In genomic region chr11:86547727-86548126, GRCh38 we compare ENCODE assay signal across 12 cellular contexts.
DNase-seq lines count a peak whose midpoint lies in the region; ATAC-seq and TF ChIP-seq lines count a peak whose summit lies in the region.
"Had no signal": no experiment of that assay in that cellular context is flagged by ENCODE, and none has a peak within 500 bp of the region (broad histone marks: within the 10 kb centered on the region; RNA-seq: fewer than 3 reads in every experiment).

No MANE protein-coding gene starts in this region.

- H3K18ac ChIP-seq in mesenchymal stem cell (ENCODE audit: low read depth in 1 of 2, low read length in 2 of 2) = peak overlapping the region in 1 of 2 experiments; percentile 89

- no peak overlapping the region for H2BK5ac ChIP-seq in mesenchymal stem cell (ENCODE audit: low read depth, low read length, poor library complexity, severe bottlenecking)

- peak overlapping the region; percentile 5 for H3K9ac ChIP-seq in mesenchymal stem cell (ENCODE audit: low read length)

- 40% methylated on average over 2 of the region's 2 CpGs for WGBS in esophagus muscularis mucosa
- WGBS in mesenchymal stem cell = 97% methylated on average over 2 of the region's 2 CpGs
- 44% methylated on average over 2 of the region's 2 CpGs for WGBS in suprapubic skin

- no peaks in the 10 kb centered on the region for H3K9me3 Mint-ChIP-seq in activated T-cell treated with anti-CD3 and anti-CD28 coated beads, Interleukin-2, amount 50 U/mL, for 4 hours

- DNase-seq in RWPE2 (ENCODE audit: low spot score) (no peak), esophagus muscularis mucosa (ENCODE audit: extremely low spot score) (no peak), mesenchymal stem cell (no peak), suprapubic skin (ENCODE audit: low spot score in 2 of 2) (no peak), DMS153 treated with DMSO at 0.1 percent for 48 hours (lab: John Stamatoyannopoulos, UW; ENCODE audit: unreplicated experiment) (no peak), COLO668 (lab: John Stamatoyannopoulos, UW; ENCODE audit: unreplicated experiment) (no peak)
- no peak for DNase-seq in activated T-cell treated with anti-CD3 and anti-CD28 coated beads, Interleukin-2, amount 50 U/mL, for 4 hours
- DNase-seq: activated CD4-positive, alpha-beta T cell treated with anti-CD3 and anti-CD28 coated beads for 48 hours; NCI-H1105 treated with DMSO at 0.1 percent for 48 hours; pancreas; T-helper 17 cell had no signal

- H2AFZ ChIP-seq in mesenchymal stem cell (ENCODE audit: low read depth, low read length) = no peak overlapping the region

- no peak overlapping the region for H4K91ac ChIP-seq in mesenchymal stem cell (ENCODE audit: low read length)

- no peaks in the 10 kb centered on the region for H3K36me3 ChIP-seq in RWPE2 (ENCODE audit: low read depth)
- H3K36me3 ChIP-seq in esophagus muscularis mucosa = no peaks in the 10 kb centered on the region
- H3K36me3 ChIP-seq in mesenchymal stem cell (ENCODE audit: control insufficient read depth in 1 of 2, insufficient read depth in 2 of 2, low read depth in 1 of 2, low read length in 2 of 2) = peaks cover 0 to 6% of the 10 kb centered on the region in 2 experiments
- H3K36me3 ChIP-seq in suprapubic skin = no peaks in the 10 kb centered on the region
- H3K36me3 ChIP-seq: pancreas had no signal

- H3K4me3 Mint-ChIP-seq in activated T-cell treated with anti-CD3 and anti-CD28 coated beads, Interleukin-2, amount 50 U/mL, for 4 hours = no peak overlapping the region
- H3K4me3 Mint-ChIP-seq: T-helper 17 cell had no signal

- intact Hi-C loops in esophagus muscularis mucosa (cut with DNase I) = loop anchor here (5.0 kb wide), 1 partner anchor 70 kb away; no protein-coding TSS in a partner anchor

- no peaks in the 10 kb centered on the region for H3K27me3 Mint-ChIP-seq in activated T-cell treated with anti-CD3 and anti-CD28 coated beads, Interleukin-2, amount 50 U/mL, for 4 hours (ENCODE audit: low read depth)
- H3K27me3 Mint-ChIP-seq: T-helper 17 cell had no signal

- H3K27ac ChIP-seq in RWPE2 (ENCODE audit: poor library complexity, severe bottlenecking) = peak overlapping the region; percentile 55
- H3K27ac ChIP-seq in esophagus muscularis mucosa (replicated peaks in 1 of 4) = peak overlapping the region; percentile 74 to 84 (median 78)
- no peak overlapping the region for H3K27ac ChIP-seq in mesenchymal stem cell (ENCODE audit: low read length, poor library complexity, severe bottlenecking)
- H3K27ac ChIP-seq in suprapubic skin = peak overlapping the region; percentile 81

- ATAC-seq in RWPE2 (ENCODE audit: low read depth) (no peak), GM19035 (IDR thresholded peaks at IDR 0.05; ENCODE audit: unreplicated experiment) (no peak)
- no peak for ATAC-seq in activated T-cell treated with anti-CD3 and anti-CD28 coated beads, Interleukin-2, amount 50 U/mL, for 4 hours
- ATAC-seq: T-helper 17 cell had no signal

- TF ChIP-seq POLR2A in esophagus muscularis mucosa (IDR thresholded peaks at IDR 0.05; ENCODE audit: low read depth) = no peak
- TF ChIP-seq POLR2A in suprapubic skin (IDR thresholded peaks at IDR 0.05) = no peak

- no peaks in the 10 kb centered on the region for H3K9me3 ChIP-seq in RWPE2 (ENCODE audit: severe bottlenecking)
- no peaks in the 10 kb centered on the region for H3K9me3 ChIP-seq in esophagus muscularis mucosa
- no peaks in the 10 kb centered on the region for H3K9me3 ChIP-seq in mesenchymal stem cell (ENCODE audit: control insufficient read depth, low read length)
- no peaks in the 10 kb centered on the region for H3K9me3 ChIP-seq in suprapubic skin
- H3K9me3 ChIP-seq: pancreas had no signal

- no peak overlapping the region for H3K4me2 ChIP-seq in mesenchymal stem cell (ENCODE audit: low read length, poor library complexity, severe bottlenecking)

- peaks cover 3% of the 10 kb centered on the region for H3K79me1 ChIP-seq in mesenchymal stem cell (replicated peaks; ENCODE audit: low read length, poor library complexity, severe bottlenecking)

- H3K4ac ChIP-seq in mesenchymal stem cell (ENCODE audit: low read depth in 1 of 2, low read length in 2 of 2) = no peak overlapping the region

- H3K4me1 ChIP-seq in RWPE2 (ENCODE audit: insufficient read depth, poor library complexity, severe bottlenecking) (peaks cover 25% of the 10 kb centered on the region), esophagus muscularis mucosa (peaks cover 34 to 66% (median 52%) of the 10 kb centered on the region in 4 donors), mesenchymal stem cell (ENCODE audit: control insufficient read depth, insufficient read depth, low read depth, low read length) (peaks cover 8% of the 10 kb centered on the region), suprapubic skin (peaks cover 28% of the 10 kb centered on the region)

- peak overlapping the region in 1 of 2 experiments; percentile 31 for H3K23ac ChIP-seq in mesenchymal stem cell (ENCODE audit: low read length in 2 of 2)

- H3K14ac ChIP-seq in mesenchymal stem cell (ENCODE audit: low read length in 2 of 2) = no peak overlapping the region

- H4K8ac ChIP-seq in mesenchymal stem cell (ENCODE audit: low read length) = no peak overlapping the region

- peak overlapping the region in 1 of 2 experiments; percentile 59 for H2BK12ac ChIP-seq in mesenchymal stem cell (ENCODE audit: low read length in 2 of 2)

- no peak overlapping the region for H2BK15ac ChIP-seq in mesenchymal stem cell (ENCODE audit: low read depth, poor library complexity, severe bottlenecking)

- H3K4me3 ChIP-seq in RWPE2 (ENCODE audit: severe bottlenecking) (no peak overlapping the region), esophagus muscularis mucosa (no peak overlapping the region), mesenchymal stem cell (ENCODE audit: insufficient read depth in 1 of 2, low read depth in 1 of 2, low read length in 2 of 2) (no peak overlapping the region), suprapubic skin (no peak overlapping the region)
- H3K4me3 ChIP-seq: pancreas had no signal

- H2BK120ac ChIP-seq in mesenchymal stem cell (ENCODE audit: low read depth, low read length) = no peak overlapping the region

- H3K27me3 ChIP-seq in RWPE2 (ENCODE audit: insufficient read depth, poor library complexity, severe bottlenecking) (no peaks in the 10 kb centered on the region), esophagus muscularis mucosa (no peaks in the 10 kb centered on the region), mesenchymal stem cell (ENCODE audit: control insufficient read depth in 1 of 2, insufficient read depth in 1 of 2, low read length in 2 of 2) (no peaks in the 10 kb centered on the region), suprapubic skin (no peaks in the 10 kb centered on the region)
- H3K27me3 ChIP-seq: pancreas had no signal

- no peaks in the 10 kb centered on the region for H3K4me1 Mint-ChIP-seq in activated T-cell treated with anti-CD3 and anti-CD28 coated beads, Interleukin-2, amount 50 U/mL, for 4 hours (ENCODE audit: low read depth)
- H3K4me1 Mint-ChIP-seq: T-helper 17 cell had no signal

- TF ChIP-seq EP300 in esophagus muscularis mucosa (IDR thresholded peaks at IDR 0.05) (no peak), suprapubic skin (IDR thresholded peaks at IDR 0.05) (no peak)

- no peaks in the 10 kb centered on the region for H3K36me3 Mint-ChIP-seq in activated T-cell treated with anti-CD3 and anti-CD28 coated beads, Interleukin-2, amount 50 U/mL, for 4 hours (ENCODE audit: insufficient read depth)

- TF ChIP-seq CTCF in RWPE2 (IDR thresholded peaks at IDR 0.05; ENCODE audit: poor library complexity, severe bottlenecking) (no peak), esophagus muscularis mucosa (IDR thresholded peaks at IDR 0.05) (no peak), suprapubic skin (IDR thresholded peaks at IDR 0.05) (no peak)

- peak overlapping the region; percentile 49 for H2AK5ac ChIP-seq in mesenchymal stem cell (ENCODE audit: low read length, severe bottlenecking)
